In genomic region chr7:109076561-109076960, GRCh38 we compare ENCODE assay signal across 26 cellular contexts.
"Had no signal": no experiment of that assay in that cellular context is flagged by ENCODE, and none has a peak within 500 bp of the region (broad histone marks: within the 10 kb centered on the region; RNA-seq: fewer than 3 reads in every experiment).

No MANE protein-coding gene starts in this region.

- H3K9me3 ChIP-seq: stomach, suprapubic skin, testis, thoracic aorta, thyroid gland, tibial artery, tibial nerve, transverse colon, upper lobe of left lung, upper lobe of right lung, uterus, vagina had no signal

- H3K27ac ChIP-seq: stomach, suprapubic skin, testis, thoracic aorta, thyroid gland, tibial artery, tibial nerve, transverse colon, upper lobe of left lung, upper lobe of right lung, uterus, vagina had no signal

- H3K27me3 ChIP-seq: stomach, suprapubic skin, testis, thyroid gland, tibial artery, tibial nerve, transverse colon, upper lobe of left lung, upper lobe of right lung, uterus, vagina had no signal

- H3K4me3 ChIP-seq: stomach, suprapubic skin, testis, thoracic aorta, thyroid gland, tibial artery, tibial nerve, transverse colon, upper lobe of left lung, upper lobe of right lung, uterus, vagina had no signal

- H3K36me3 ChIP-seq: stomach, suprapubic skin, thoracic aorta, thyroid gland, tibial artery, tibial nerve, transverse colon, upper lobe of left lung, upper lobe of right lung, uterus, vagina had no signal

- ATAC-seq: stimulated activated effector memory CD8-positive, alpha-beta T cell treated with anti-CD3 and anti-CD28 coated beads, Interleukin-12 subunit alpha, Interleukin-12 subunit beta, amount 100 ng/mL, for 72 hours; stimulated activated memory B cell treated with anti-CD40 and anti-IgM and Interleukin-4, amounts not matched to agents 10 μg/mL and 1 μg/mL and 100 μg/mL, for 72 hours; stimulated activated naive B cell treated with anti-CD40 and anti-IgM and Interleukin-4, amounts not matched to agents 10 μg/mL and 1 μg/mL and 100 μg/mL, for 72 hours; stimulated activated naive CD8-positive, alpha-beta T cell treated with anti-CD3 and anti-CD28 coated beads, Interleukin-15, amount 100 ng/mL, for 72 hours; stimulated activated naive CD8-positive, alpha-beta T cell treated with anti-CD3 and anti-CD28 coated beads, Interleukin-15, Interleukin-2, amounts not matched to agents 100 U/mL and 50 U/mL, for 24 hours; upper lobe of right lung had no signal

- DNase-seq: stimulated activated CD4-positive, alpha-beta T cell treated with anti-CD3 and anti-CD28 coated beads, Interleukin-2, amount 100 ng/mL, for 48 hours; stimulated activated CD4-positive, alpha-beta T cell treated with anti-CD3 and anti-CD28 coated beads, Interleukin-4, amount 100 ng/mL, for 1 hour; stimulated activated CD4-positive, alpha-beta T cell treated with anti-CD3 and anti-CD28 coated beads, Interleukin-4, amount 100 ng/mL, for 24 hours; stimulated activated CD4-positive, alpha-beta T cell treated with anti-CD3 and anti-CD28 coated beads, Interleukin-4, amount 100 ng/mL, for 4 hours; stimulated activated CD8-positive, alpha-beta memory T cell treated with anti-CD3 and anti-CD28 coated beads, Interleukin-4, amount 100 ng/mL, for 48 hours; stimulated activated naive B cell treated with anti-CD40 and anti-IgM and Interleukin-4, amounts not matched to agents 10 μg/mL and 1 μg/mL and 100 μg/mL, for 72 hours; stimulated activated naive CD4-positive, alpha-beta T cell; stimulated activated naive CD4-positive, alpha-beta T cell treated with Interleukin-2 at 50 U/mL for 16 hours; stimulated activated naive CD8-positive, alpha-beta T cell treated with anti-CD3 and anti-CD28 coated beads, Interleukin-15, amount 100 ng/mL, for 72 hours; stimulated activated naive CD8-positive, alpha-beta T cell treated with anti-CD3 and anti-CD28 coated beads, Interleukin-15, Interleukin-2, amounts not matched to agents 100 U/mL and 50 U/mL, for 24 hours; stomach; substantia nigra; testis; thyroid gland; tibial artery; transverse colon; trophoblast cell; upper lobe of left lung; upper lobe of right lung; uterus had no signal
